8 cellular contexts compared by ENCODE assay signal in genomic region chr9:3337515-3337914, GRCh38.
DNase-seq lines count a peak whose midpoint lies in the region; ATAC-seq, FAIRE-seq and TF ChIP-seq lines count a peak whose summit lies in the region.

No MANE protein-coding gene starts in this region.

- H2AFZ ChIP-seq in ACC112 (ENCODE audit: low read length, unreplicated experiment) = peak overlapping the region; percentile 56

- DNase-seq in HK-2 (ENCODE audit: unreplicated experiment) = peak; percentile 2
- DNase-seq in choroid plexus epithelial cell (ENCODE audit: low read depth) = peak; percentile 79
- DNase-seq in left lung = no peak
- no peak for DNase-seq in inferior parietal cortex (ENCODE audit: extremely low spot score)
- DNase-seq in GM12892 (ENCODE audit: insufficient read length) = no peak
- no peak for DNase-seq in NCI-H2107 treated with DMSO at 0.1 percent for 48 hours (lab: John Stamatoyannopoulos, UW; ENCODE audit: unreplicated experiment)
- DNase-seq in NCI-H1930 (lab: John Stamatoyannopoulos, UW) = no peak

- H3K27ac ChIP-seq in ACC112 (ENCODE audit: low read depth, low read length) (no peak overlapping the region), left lung (peak overlapping the region in 1 of 2 donors; percentile 0)

- peak; percentile 68 for ATAC-seq in left lung

- no peak overlapping the region for H3K4me3 ChIP-seq in ACC112 (ENCODE audit: low read depth, low read length)
- no peak overlapping the region for H3K4me3 ChIP-seq in choroid plexus epithelial cell (ENCODE audit: low read depth, low read length)
- H3K4me3 ChIP-seq in left lung = no peak overlapping the region

- intact Hi-C loops in left lung (cut with DNase I) = no loop called here

- H3K9me3 ChIP-seq in left lung = peaks cover 0 to 11% of the 10 kb centered on the region in 2 donors

- no peak for FAIRE-seq in GM12892 (lab: Jason Lieb, UNC)

- TF ChIP-seq POLR2A in GM12892 (IDR thresholded peaks at IDR 0.05; ENCODE audit: low read depth, low read length) = no peak

- H3K36me3 ChIP-seq in ACC112 (ENCODE audit: insufficient read depth, low read length) (no peaks in the 10 kb centered on the region), left lung (no peaks in the 10 kb centered on the region)

- no peaks in the 10 kb centered on the region for H3K27me3 ChIP-seq in ACC112 (ENCODE audit: insufficient read depth, low read length)
- H3K27me3 ChIP-seq in left lung = no peaks in the 10 kb centered on the region

- H3K79me2 ChIP-seq in ACC112 (ENCODE audit: control insufficient read depth, insufficient read depth, low read length, unreplicated experiment) = no peaks in the 10 kb centered on the region

- H3K4me1 ChIP-seq in ACC112 (ENCODE audit: control insufficient read depth, insufficient read depth, low read length, unreplicated experiment) (peaks cover 16% of the 10 kb centered on the region), left lung (peaks cover 0 to 7% of the 10 kb centered on the region in 2 donors)

- no peak for TF ChIP-seq CTCF in choroid plexus epithelial cell (conservative IDR thresholded peaks at IDR 0.05; ENCODE audit: low read depth, low read length)
- no peak for TF ChIP-seq CTCF in left lung (IDR thresholded peaks at IDR 0.05)

Comparison
In these comparisons a context has a peak if more than half of its experiments do, and no peak if none do; other contexts are left out.
1. DNase-seq: peak in HK-2 (single experiment) and choroid plexus epithelial cell (single experiment); none in left lung (0 of 2), inferior parietal cortex (single experiment), GM12892 (single experiment), NCI-H2107 treated with DMSO at 0.1 percent for 48 hours (single experiment) and NCI-H1930 (0 of 2).